Comparison of ENCODE assay signal across 20 cellular contexts in genomic region chr4:43348591-43348990, GRCh38.
A peak's percentile ranks its signal among the peaks of the same experiment; 100 is the strongest.
DNase-seq lines count a peak whose midpoint lies in the region; ATAC-seq, FAIRE-seq and TF ChIP-seq lines count a peak whose summit lies in the region.
"Had no signal": no experiment of that assay in that cellular context is flagged by ENCODE, and none has a peak within 500 bp of the region (broad histone marks: within the 10 kb centered on the region; RNA-seq: fewer than 3 reads in every experiment).

No MANE protein-coding gene starts in this region.

- no peaks in the 10 kb centered on the region for H4K20me1 ChIP-seq in GM23248 (ENCODE audit: insufficient read depth)
- H4K20me1 ChIP-seq in PC-3 (ENCODE audit: low read length) = no peaks in the 10 kb centered on the region
- H4K20me1 ChIP-seq: BLaER1 treated with 17β-estradiol and CSF1 and Interleukin-3, amounts not matched to agents 10 nM and 100 nM had no signal

- H3K79me2 ChIP-seq in GM23248 (ENCODE audit: insufficient read depth) (no peaks in the 10 kb centered on the region), PC-3 (ENCODE audit: low read length) (no peaks in the 10 kb centered on the region)

- no peak overlapping the region for H3K4me3 ChIP-seq in GM23248
- H3K4me3 ChIP-seq in PC-3 (ENCODE audit: low read length) = no peak overlapping the region
- no peak overlapping the region for H3K4me3 ChIP-seq in bronchial epithelial cell (ENCODE audit: low read depth, low read length)
- H3K4me3 ChIP-seq in gastroesophageal sphincter = no peak overlapping the region
- H3K4me3 ChIP-seq in adrenal gland = no peak overlapping the region
- H3K4me3 ChIP-seq: A549; BLaER1 treated with 17β-estradiol and CSF1 and Interleukin-3, amounts not matched to agents 10 nM and 100 nM had no signal

- no TSS peak for BruUV-seq in PC-3 (replicated peaks; lab: Mats Ljungman, UMichigan)

- peak; percentile 43 for ATAC-seq in PC-3
- ATAC-seq in gastroesophageal sphincter = no peak
- no peak for ATAC-seq in HG03354 (IDR thresholded peaks at IDR 0.05; ENCODE audit: poor library complexity, severe bottlenecking, unreplicated experiment)
- ATAC-seq: A549; CD8-positive, alpha-beta T cell had no signal

- no peak for TF ChIP-seq EP300 in gastroesophageal sphincter (IDR thresholded peaks at IDR 0.05)

- H3K27me3 ChIP-seq in GM23248 (replicated peaks; ENCODE audit: insufficient read depth) (no peaks in the 10 kb centered on the region), PC-3 (ENCODE audit: low read length) (no peaks in the 10 kb centered on the region), bronchial epithelial cell (ENCODE audit: control insufficient read depth, insufficient read depth, low read length) (no peaks in the 10 kb centered on the region), gastroesophageal sphincter (no peaks in the 10 kb centered on the region), adrenal gland (no peaks in the 10 kb centered on the region)
- H3K27me3 ChIP-seq: BLaER1 treated with 17β-estradiol and CSF1 and Interleukin-3, amounts not matched to agents 10 nM and 100 nM had no signal

- CTCF ChIA-PET in PC-3 (lab: Charles Lee) = no interaction called here

- H2AFZ ChIP-seq in GM23248 (no peak overlapping the region), PC-3 (ENCODE audit: low read length) (peak overlapping the region; percentile 32; the same call in 1 of the 2 replicates)

- no peak overlapping the region for H3K9ac ChIP-seq in GM23248
- H3K9ac ChIP-seq in PC-3 (ENCODE audit: low read length) = no peak overlapping the region
- H3K9ac ChIP-seq: BLaER1 treated with 17β-estradiol and CSF1 and Interleukin-3, amounts not matched to agents 10 nM and 100 nM had no signal

- TF ChIP-seq POLR2A in gastroesophageal sphincter (IDR thresholded peaks at IDR 0.05) (no peak), adrenal gland (IDR thresholded peaks at IDR 0.05) (no peak)

- H3K36me3 ChIP-seq in GM23248 (ENCODE audit: low read depth) = no peaks in the 10 kb centered on the region
- H3K36me3 ChIP-seq in PC-3 (ENCODE audit: low read depth, low read length) = no peaks in the 10 kb centered on the region
- H3K36me3 ChIP-seq in bronchial epithelial cell (ENCODE audit: control insufficient read depth, insufficient read depth, low read length) = no peaks in the 10 kb centered on the region
- no peaks in the 10 kb centered on the region for H3K36me3 ChIP-seq in gastroesophageal sphincter
- no peaks in the 10 kb centered on the region for H3K36me3 ChIP-seq in adrenal gland (replicated peaks in 1 of 2)
- H3K36me3 ChIP-seq: BLaER1 treated with 17β-estradiol and CSF1 and Interleukin-3, amounts not matched to agents 10 nM and 100 nM had no signal

- 88 to 94% methylated on average over 2 of the region's 2 CpGs for WGBS in GM23248 (ENCODE audit: low coverage in 1 of 2, low lambda C conversion rate in 2 of 2, missing lambda C conversion rate in 2 of 2), 2 experiments
- WGBS in gastroesophageal sphincter (ENCODE audit: low coverage in 1 of 2), 2 donors = 81 to 91% methylated on average over 2 of the region's 2 CpGs
- 88 to 97% (median 92%) methylated on average over 2 of the region's 2 CpGs for WGBS in adrenal gland, 4 donors

- H3K9me2 ChIP-seq in GM23248 (ENCODE audit: insufficient read depth) (no peaks in the 10 kb centered on the region), PC-3 (replicated peaks; ENCODE audit: low read length) (no peaks in the 10 kb centered on the region)

- DNase-seq in GM23248 = peak; percentile 18
- peak; percentile 43 for DNase-seq in PC-3
- peak; percentile 69 for DNase-seq in bronchial epithelial cell (ENCODE audit: low read depth)
- DNase-seq in adrenal gland = no peak
- DNase-seq: AML-193; Caco-2; Calu3; CD4-positive, alpha-beta T cell; CD8-positive, alpha-beta T cell; DMS79 treated with DMSO at 0.1 percent for 48 hours; GF-D8 had no signal

- H3K4me1 ChIP-seq in GM23248 (ENCODE audit: insufficient read depth) (peaks cover 9% of the 10 kb centered on the region), PC-3 (ENCODE audit: insufficient read depth, low read length) (peaks cover 27% of the 10 kb centered on the region), gastroesophageal sphincter (no peaks in the 10 kb centered on the region), adrenal gland (replicated peaks in 1 of 2) (no peaks in the 10 kb centered on the region)
- H3K4me1 ChIP-seq: A549; BLaER1 treated with 17β-estradiol and CSF1 and Interleukin-3, amounts not matched to agents 10 nM and 100 nM; Caco-2 had no signal

- H3F3A ChIP-seq in GM23248 (ENCODE audit: insufficient read depth) = no peaks in the 10 kb centered on the region
- no peaks in the 10 kb centered on the region for H3F3A ChIP-seq in PC-3 (ENCODE audit: low read length, unreplicated experiment)

- intact Hi-C loops in PC-3 (cut with micrococcal nuclease) (no loop called here), adrenal gland (cut with DNase I) (no loop called here)

- in situ Hi-C loops in GM23248 (cut with MboI) = no loop called here

- H3K4me2 ChIP-seq in GM23248 (ENCODE audit: unreplicated experiment) (peak overlapping the region; percentile 10), PC-3 (ENCODE audit: low read length) (peak overlapping the region; percentile 37)
- H3K4me2 ChIP-seq: A549; BLaER1 treated with 17β-estradiol and CSF1 and Interleukin-3, amounts not matched to agents 10 nM and 100 nM had no signal

- H3K9me3 ChIP-seq in GM23248 (ENCODE audit: low read depth) (no peaks in the 10 kb centered on the region), PC-3 (ENCODE audit: low read length) (no peaks in the 10 kb centered on the region), gastroesophageal sphincter (no peaks in the 10 kb centered on the region), adrenal gland (replicated peaks in 1 of 3) (no peaks in the 10 kb centered on the region)
- H3K9me3 ChIP-seq: A549, Caco-2 had no signal

- TF ChIP-seq CTCF in PC-3 (conservative IDR thresholded peaks at IDR 0.05; ENCODE audit: low read depth, low read length) (no peak), bronchial epithelial cell (IDR thresholded peaks at IDR 0.05; ENCODE audit: insufficient read depth, low read length, severe bottlenecking) (no peak), gastroesophageal sphincter (IDR thresholded peaks at IDR 0.05) (no peak), adrenal gland (IDR thresholded peaks at IDR 0.05) (no peak)

- POLR2A ChIA-PET in PC-3 (lab: Charles Lee; ENCODE audit: unreplicated experiment) = no interaction called here

- FAIRE-seq in bronchial epithelial cell (lab: Jason Lieb, UNC) = no peak
- FAIRE-seq: A549, G401.6, GM12891, GM19239 had no signal

- H3K27ac ChIP-seq in GM23248 (no peak overlapping the region), PC-3 (ENCODE audit: low read length) (0 out of 2 replicates have a peak overlapping the region, but pooled peaks have one; percentile 6), gastroesophageal sphincter (no peak overlapping the region), adrenal gland (no peak overlapping the region)
- H3K27ac ChIP-seq: 22Rv1; A549; BLaER1 treated with 17β-estradiol and CSF1 and Interleukin-3, amounts not matched to agents 10 nM and 100 nM; C4-2B had no signal

Comparison
In these comparisons a context has a peak if more than half of its experiments do, and no peak if none do; other contexts are left out.
1. DNase-seq: peak in GM23248 (single experiment), PC-3 (single experiment) and bronchial epithelial cell (single experiment); none in adrenal gland (0 of 7).